16 cellular contexts compared by ENCODE assay signal in the genomic region with DNA sequence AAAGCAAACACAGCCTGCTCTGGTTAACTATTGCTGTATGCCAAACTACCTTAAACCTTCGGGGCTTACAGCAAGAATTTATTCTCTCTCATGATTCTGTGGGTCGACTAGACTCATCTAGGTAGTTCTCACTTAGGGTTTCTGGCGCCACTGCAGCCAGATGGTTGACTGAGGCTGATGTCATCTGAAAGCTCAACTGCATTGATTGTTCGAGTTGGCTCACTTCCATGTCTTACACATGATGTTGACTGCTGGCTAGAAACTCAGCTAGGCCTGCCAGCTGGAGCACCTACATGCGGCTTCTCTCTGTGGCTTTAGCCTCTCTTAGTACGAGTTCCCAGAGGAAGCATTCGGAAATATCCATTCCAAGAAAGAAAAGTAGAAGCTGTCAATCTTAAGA.
DNase-seq lines count a peak whose midpoint lies in the region; ATAC-seq and TF ChIP-seq lines count a peak whose summit lies in the region.
"Had no signal": no experiment of that assay in that cellular context is flagged by ENCODE, and none has a peak within 500 bp of the region (broad histone marks: within the 10 kb centered on the region; RNA-seq: fewer than 3 reads in every experiment).

No MANE protein-coding gene starts in this region.

- H3K36me3 ChIP-seq in fibroblast of lung (ENCODE audit: control insufficient read depth, insufficient read depth, low read length) (no peaks in the 10 kb centered on the region), Caco-2 (ENCODE audit: control insufficient read depth, insufficient read depth, low read length) (no peaks in the 10 kb centered on the region), mucosa of descending colon (ENCODE audit: low read depth) (no peaks in the 10 kb centered on the region)
- H3K36me3 ChIP-seq: suprapubic skin had no signal

- peak; percentile 49 for ATAC-seq in GM18870 (IDR thresholded peaks at IDR 0.05; ENCODE audit: unreplicated experiment)
- no peak for ATAC-seq in mucosa of descending colon
- ATAC-seq: naive thymus-derived CD8-positive, alpha-beta T cell; WTC11 had no signal

- TF ChIP-seq CTCF in fibroblast of lung (conservative IDR thresholded peaks at IDR 0.05 in 1 of 2, IDR thresholded peaks at IDR 0.05 in 1 of 2; ENCODE audit: low read depth in 1 of 2, low read length in 2 of 2) (no peak), Caco-2 (IDR thresholded peaks at IDR 0.05; ENCODE audit: insufficient read depth in 1 of 2, low read depth in 1 of 2, low read length in 1 of 2, severe bottlenecking in 1 of 2, unreplicated experiment in 1 of 2) (no peak), mucosa of descending colon (IDR thresholded peaks at IDR 0.05) (no peak)

- H3K9me3 ChIP-seq in fibroblast of lung (ENCODE audit: control insufficient read depth, insufficient read depth, low read depth, low read length), result no peaks in the 10 kb centered on the region
- no peaks in the 10 kb centered on the region for H3K9me3 ChIP-seq in Caco-2
- no peaks in the 10 kb centered on the region for H3K9me3 ChIP-seq in mucosa of descending colon
- H3K9me3 ChIP-seq: suprapubic skin had no signal

- no peaks in the 10 kb centered on the region for H3K36me3 Mint-ChIP-seq in Caco-2 (ENCODE audit: insufficient read depth, unreplicated experiment)
- H3K36me3 Mint-ChIP-seq: activated naive CD8-positive, alpha-beta T cell treated with anti-CD3 and anti-CD28 coated beads, Interleukin-2, amount 10 ng/mL, durations not matched to agents 7 days and 5 days; CD14-positive monocyte; naive thymus-derived CD8-positive, alpha-beta T cell; WTC11 had no signal

- no peak overlapping the region for H3K4me3 ChIP-seq in fibroblast of lung (replicated peaks in 1 of 4; ENCODE audit: control extremely low read depth in 1 of 4, insufficient read depth in 1 of 4, low read depth in 3 of 4, low read length in 4 of 4)
- H3K4me3 ChIP-seq in Caco-2 (ENCODE audit: low read depth, low read length), result no peak overlapping the region
- H3K4me3 ChIP-seq in mucosa of descending colon, result no peak overlapping the region
- H3K4me3 ChIP-seq: suprapubic skin had no signal

- H3K4me1 ChIP-seq in fibroblast of lung (ENCODE audit: control insufficient read depth, extremely low read depth, insufficient read depth, low read length) (no peaks in the 10 kb centered on the region), Caco-2 (no peaks in the 10 kb centered on the region), mucosa of descending colon (ENCODE audit: low read depth) (no peaks in the 10 kb centered on the region)
- H3K4me1 ChIP-seq: suprapubic skin had no signal

- no peak overlapping the region for H3K4me3 Mint-ChIP-seq in Caco-2 (ENCODE audit: unreplicated experiment)
- H3K4me3 Mint-ChIP-seq: activated naive CD8-positive, alpha-beta T cell treated with anti-CD3 and anti-CD28 coated beads, Interleukin-2, amount 10 ng/mL, durations not matched to agents 7 days and 5 days; CD14-positive monocyte; dendritic cell treated with granulocyte-macrophage colony-stimulating factor and Interleukin-4, amounts not matched to agents 40 ng/mL and 50 ng/mL, for 4 days; naive thymus-derived CD8-positive, alpha-beta T cell; WTC11 had no signal

- CTCF ChIA-PET in Caco-2 (lab: Charles Lee), result no interaction called here

- no peak overlapping the region for H3K27ac Mint-ChIP-seq in Caco-2 (ENCODE audit: unreplicated experiment)
- H3K27ac Mint-ChIP-seq: activated naive CD8-positive, alpha-beta T cell treated with anti-CD3 and anti-CD28 coated beads, Interleukin-2, amount 10 ng/mL, durations not matched to agents 7 days and 5 days; CD14-positive monocyte; dendritic cell treated with granulocyte-macrophage colony-stimulating factor and Interleukin-4, amounts not matched to agents 40 ng/mL and 50 ng/mL, for 4 days; naive thymus-derived CD8-positive, alpha-beta T cell; WTC11 had no signal

- no peaks in the 10 kb centered on the region for H3K4me1 Mint-ChIP-seq in Caco-2 (ENCODE audit: low read depth, unreplicated experiment)
- H3K4me1 Mint-ChIP-seq: activated naive CD8-positive, alpha-beta T cell treated with anti-CD3 and anti-CD28 coated beads, Interleukin-2, amount 10 ng/mL, durations not matched to agents 7 days and 5 days; CD14-positive monocyte; naive thymus-derived CD8-positive, alpha-beta T cell; WTC11 had no signal

- BruUV-seq in Caco-2 (replicated peaks; lab: Mats Ljungman, UMichigan), result no TSS peak

- no peak overlapping the region for H3K4me2 ChIP-seq in fibroblast of lung (ENCODE audit: extremely low read depth, insufficient read depth, low read length)

- no peaks in the 10 kb centered on the region for H3K27me3 Mint-ChIP-seq in Caco-2 (ENCODE audit: insufficient read depth, unreplicated experiment)
- H3K27me3 Mint-ChIP-seq: activated naive CD8-positive, alpha-beta T cell treated with anti-CD3 and anti-CD28 coated beads, Interleukin-2, amount 10 ng/mL, durations not matched to agents 7 days and 5 days; dendritic cell treated with granulocyte-macrophage colony-stimulating factor and Interleukin-4, amounts not matched to agents 40 ng/mL and 50 ng/mL, for 4 days had no signal

- no peak overlapping the region for H2AFZ ChIP-seq in fibroblast of lung (ENCODE audit: low read length)

- no peaks in the 10 kb centered on the region for H3K9me3 Mint-ChIP-seq in Caco-2 (ENCODE audit: unreplicated experiment)
- H3K9me3 Mint-ChIP-seq: activated naive CD8-positive, alpha-beta T cell treated with anti-CD3 and anti-CD28 coated beads, Interleukin-2, amount 10 ng/mL, durations not matched to agents 7 days and 5 days; dendritic cell treated with granulocyte-macrophage colony-stimulating factor and Interleukin-4, amounts not matched to agents 40 ng/mL and 50 ng/mL, for 4 days; WTC11 had no signal

- H3K27ac ChIP-seq in fibroblast of lung (ENCODE audit: insufficient read depth, low read length), result no peak overlapping the region
- H3K27ac ChIP-seq: suprapubic skin had no signal

- H4K20me1 ChIP-seq in fibroblast of lung (ENCODE audit: control insufficient read depth, extremely low read depth, insufficient read depth, low read length), result no peaks in the 10 kb centered on the region

- intact Hi-C loops in Caco-2 (cut with micrococcal nuclease; ENCODE audit: unreplicated experiment) (no loop called here), mucosa of descending colon (cut with DNase I, micrococcal nuclease) (no loop called here)

- H3K79me2 ChIP-seq in fibroblast of lung (ENCODE audit: control insufficient read depth, insufficient read depth, low read length), result no peaks in the 10 kb centered on the region

- H3K9ac ChIP-seq in fibroblast of lung (ENCODE audit: insufficient read depth, low read length), result no peak overlapping the region

- H3K27me3 ChIP-seq in fibroblast of lung (ENCODE audit: control insufficient read depth, insufficient read depth, low read length), result no peaks in the 10 kb centered on the region
- H3K27me3 ChIP-seq in Caco-2 (replicated peaks; ENCODE audit: control insufficient read depth, insufficient read depth, low read length), result no peaks in the 10 kb centered on the region
- H3K27me3 ChIP-seq: suprapubic skin had no signal

- DNase-seq in DMS 273 (lab: John Stamatoyannopoulos, UW; ENCODE audit: unreplicated experiment) (peak; percentile 96), NCI-H524 (lab: John Stamatoyannopoulos, UW) (peak; percentile 20 to 63), fibroblast of lung (ENCODE audit: low read depth in 2 of 2) (peak; percentile 17 to 80), AML-193 (lab: John Stamatoyannopoulos, UW) (no peak), Caco-2 (no peak), hippocampal formation (lab: John Stamatoyannopoulos, UW) (no peak), mucosa of descending colon (no peak)
- DNase-seq: activated CD8-positive, alpha-beta memory T cell treated with anti-CD3 and anti-CD28 coated beads, Interleukin-2, amount 50 U/mL, for 4 hours; activated naive CD8-positive, alpha-beta T cell treated with anti-CD3 and anti-CD28 coated beads, Interleukin-2, amount 10 ng/mL, durations not matched to agents 7 days and 5 days; foreskin melanocyte; naive thymus-derived CD8-positive, alpha-beta T cell had no signal

- POLR2A ChIA-PET in Caco-2 (lab: Charles Lee), result no interaction called here

Comparison
In these comparisons a context has a peak if more than half of its experiments do, and no peak if none do; other contexts are left out.
1. DNase-seq: peak in DMS 273 (single experiment), NCI-H524 (2 of 2) and fibroblast of lung (2 of 2); none in AML-193 (0 of 2), Caco-2 (0 of 2), hippocampal formation (0 of 2) and mucosa of descending colon (0 of 3).